ENCODE assay signal across 17 cellular contexts in the genomic region with DNA sequence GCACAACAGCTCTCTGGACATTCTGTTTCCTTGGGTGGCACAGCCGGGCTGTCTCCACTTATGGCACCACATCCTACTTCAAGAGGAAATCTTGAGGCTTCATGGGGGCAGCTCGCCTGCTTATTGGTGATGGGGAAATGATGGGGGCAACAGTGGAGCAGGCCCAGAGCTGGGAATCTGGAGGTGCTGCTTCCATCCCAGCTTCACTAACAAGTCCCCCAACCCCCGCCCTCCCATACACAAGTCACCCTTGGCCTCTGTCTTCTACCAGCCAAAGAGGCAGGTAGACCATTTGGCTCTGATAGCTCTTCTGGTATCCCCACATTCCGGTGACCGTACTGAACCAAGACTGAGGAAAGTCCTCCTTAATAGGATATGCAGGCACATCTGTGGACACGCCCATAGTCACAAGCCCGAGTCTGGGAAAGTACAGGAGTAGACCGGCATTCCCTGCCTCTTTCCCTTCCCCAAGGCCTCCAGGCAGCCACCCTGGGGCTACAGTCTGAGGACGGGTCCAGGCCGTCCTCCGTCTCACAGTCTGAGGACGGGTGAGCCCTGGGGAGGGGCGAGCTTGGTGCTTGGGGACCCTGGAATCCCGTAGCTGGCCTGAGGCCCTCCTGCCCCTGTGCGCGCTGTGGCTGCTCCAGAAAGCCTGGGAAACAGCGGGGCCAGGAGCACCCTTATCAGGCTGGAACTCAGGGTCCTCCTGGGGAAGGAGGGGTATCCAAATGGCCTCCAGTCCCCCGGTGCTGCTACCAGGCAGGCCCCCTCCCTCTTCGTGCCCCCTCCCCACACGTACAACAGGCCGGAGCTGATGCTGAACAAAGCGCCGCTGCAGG.
"Had no signal": no experiment of that assay in that cellular context is flagged by ENCODE, and none has a peak within 500 bp of the region (broad histone marks: within the 10 kb centered on the region; RNA-seq: fewer than 3 reads in every experiment).

No MANE protein-coding gene starts in this region.

- ATAC-seq: activated T-cell treated with anti-CD3 and anti-CD28 coated beads, Interleukin-2, amount 50 U/mL, for 72 hours; effector memory CD8-positive, alpha-beta T cell; left lobe of liver had no signal

- H3K4me3 ChIP-seq: prostate gland, right atrium auricular region, vagina had no signal

- H3K27ac ChIP-seq: prostate gland, right atrium auricular region, stomach, vagina, WERI-Rb-1 had no signal

- H3K9me3 ChIP-seq: prostate gland, right atrium auricular region, stomach, vagina had no signal

- FAIRE-seq: kidney had no signal

- H3K4me1 ChIP-seq: prostate gland had no signal

- H3K27me3 ChIP-seq: right atrium auricular region, stomach, vagina had no signal

- DNase-seq: activated CD4-positive, alpha-beta T cell treated with anti-CD3 and anti-CD28 coated beads for 1 hour; activated gamma-delta T cell; activated T-cell treated with anti-CD3 and anti-CD28 coated beads, Interleukin-2, amount 50 U/mL, for 72 hours; dermis blood vessel endothelial cell; effector memory CD8-positive, alpha-beta T cell; glutamatergic neuron; hippocampal formation; kidney; mammary epithelial cell; nephron progenitor cell; stomach; T-helper 2 cell; WERI-Rb-1 had no signal

- H3K36me3 ChIP-seq: prostate gland, right atrium auricular region, stomach, vagina, WERI-Rb-1 had no signal
